1 cellular context compared by ENCODE assay signal in the genomic region with DNA sequence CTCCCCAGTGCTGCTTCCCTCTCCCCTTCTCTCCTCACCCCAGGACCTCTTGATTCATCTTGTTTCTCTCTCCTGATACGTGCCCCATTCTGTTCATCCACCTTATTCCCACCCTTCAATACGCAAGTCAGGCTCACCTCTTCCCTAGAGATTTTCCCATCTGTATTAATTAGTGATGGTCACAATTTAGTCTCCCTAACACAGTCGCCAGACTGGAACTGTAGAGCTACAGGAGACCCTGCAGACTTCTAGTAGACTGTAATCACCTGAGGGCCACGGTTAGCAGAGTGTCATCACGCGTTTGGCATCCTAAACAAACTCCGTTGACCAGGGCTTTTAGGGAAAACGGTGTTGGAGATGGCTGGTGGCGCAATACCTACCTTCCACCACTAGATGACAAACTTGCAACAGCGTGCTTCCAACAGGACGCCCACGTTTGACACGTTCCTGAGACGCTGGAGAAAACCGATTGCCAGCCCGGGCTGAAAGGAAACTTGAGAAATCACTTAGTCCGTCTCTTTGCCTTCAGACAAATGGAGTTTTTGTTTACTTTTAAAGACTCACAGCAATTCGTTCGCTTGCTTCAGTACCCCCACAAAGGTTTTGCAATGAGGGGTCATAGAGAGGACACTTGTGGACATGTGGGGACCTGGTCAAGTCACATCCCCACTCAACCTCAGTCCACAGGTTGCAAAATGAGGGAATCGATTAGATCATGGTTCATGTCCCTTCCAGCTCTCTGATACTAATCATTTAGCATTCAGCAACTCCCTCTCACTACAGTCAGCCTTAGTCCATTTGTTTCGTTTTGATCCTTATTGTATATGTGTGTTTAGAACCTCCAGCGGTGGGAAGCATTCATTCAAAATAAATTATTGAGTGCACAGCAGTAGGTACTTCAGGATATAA.
TF ChIP-seq lines count a peak whose summit lies in the region.

No MANE protein-coding gene starts in this region.

TF ChIP-seq in HepG2, 621 proteins besides CTCF, POLR2A, EP300 and RAD21 (continues in another document):
- TF ChIP-seq SKIL (CRISPR knock-in tag; IDR thresholded peaks at IDR 0.05; ENCODE audit: borderline replicate concordance) (no peak), IRF2 (CRISPR knock-in tag; IDR thresholded peaks at IDR 0.05) (peak; percentile 78; the same call in 1 of the 2 replicates), MLLT10 (CRISPR knock-in tag; IDR thresholded peaks at IDR 0.05) (no peak), MNT (IDR thresholded peaks at IDR 0.05) (no peak), SNAPC2 (CRISPR knock-in tag; IDR thresholded peaks at IDR 0.05) (no peak), KLF12 (CRISPR knock-in tag; IDR thresholded peaks at IDR 0.05; ENCODE audit: borderline replicate concordance) (no peak), ZNF224 (CRISPR knock-in tag; IDR thresholded peaks at IDR 0.05) (no peak), ZBTB4 (CRISPR knock-in tag; IDR thresholded peaks at IDR 0.05; ENCODE audit: borderline replicate concordance) (no peak), TBP (CRISPR knock-in tag; IDR thresholded peaks at IDR 0.05) (no peak), SRSF4 (IDR thresholded peaks at IDR 0.05; ENCODE audit: low read depth, low read length, poor library complexity, severe bottlenecking) (no peak), MZF1 (CRISPR knock-in tag; IDR thresholded peaks at IDR 0.05; ENCODE audit: borderline replicate concordance) (no peak), NR2F6 (IDR thresholded peaks at IDR 0.05) (0 out of 2 replicates have a peak, but pooled peaks have one; percentile 25), NR2F6 (CRISPR knock-in tag; IDR thresholded peaks at IDR 0.05) (peak; percentile 63), JDP2 (CRISPR knock-in tag; IDR thresholded peaks at IDR 0.05; ENCODE audit: borderline replicate concordance) (no peak), ZSCAN30 (CRISPR knock-in tag; IDR thresholded peaks at IDR 0.05) (no peak), ETV5 (CRISPR knock-in tag; IDR thresholded peaks at IDR 0.05; ENCODE audit: borderline replicate concordance) (no peak; the same call in 1 of the 2 replicates), FOXM1 (CRISPR knock-in tag; IDR thresholded peaks at IDR 0.05) (no peak), DR1 (CRISPR knock-in tag; IDR thresholded peaks at IDR 0.05) (no peak), ZFY (CRISPR knock-in tag; IDR thresholded peaks at IDR 0.05) (no peak), ZBTB20 (CRISPR knock-in tag; IDR thresholded peaks at IDR 0.05; ENCODE audit: borderline replicate concordance, low read depth) (no peak), ZNF691 (CRISPR knock-in tag; IDR thresholded peaks at IDR 0.05; ENCODE audit: borderline replicate concordance, low read depth) (peak; percentile 63; the same call in 1 of the 2 replicates), POGZ (CRISPR knock-in tag; IDR thresholded peaks at IDR 0.05) (no peak), MAZ (IDR thresholded peaks at IDR 0.05; ENCODE audit: borderline replicate concordance, low read depth, low read length) (no peak), MAZ (CRISPR knock-in tag; IDR thresholded peaks at IDR 0.05; ENCODE audit: low read depth) (0 out of 2 replicates have a peak, but pooled peaks have one; percentile 49), XRCC5 (optimal IDR thresholded peaks at IDR 0.05; ENCODE audit: low read length) (peak; percentile 91), ZNF121 (CRISPR knock-in tag; IDR thresholded peaks at IDR 0.05) (no peak), ZNF737 (CRISPR knock-in tag; IDR thresholded peaks at IDR 0.05; ENCODE audit: borderline replicate concordance) (no peak), ZNF772 (CRISPR knock-in tag; IDR thresholded peaks at IDR 0.05) (0 out of 2 replicates have a peak, but pooled peaks have one; percentile 22), ZNF550 (CRISPR knock-in tag; IDR thresholded peaks at IDR 0.05; ENCODE audit: borderline replicate concordance) (no peak), SETDB1 (CRISPR knock-in tag; IDR thresholded peaks at IDR 0.05; ENCODE audit: borderline replicate concordance) (no peak), SYNCRIP (IDR thresholded peaks at IDR 0.05; ENCODE audit: insufficient read depth, low read depth, low read length) (no peak), HIVEP1 (CRISPR knock-in tag; IDR thresholded peaks at IDR 0.05) (peak; percentile 81)
- TF ChIP-seq, protein P1, sequence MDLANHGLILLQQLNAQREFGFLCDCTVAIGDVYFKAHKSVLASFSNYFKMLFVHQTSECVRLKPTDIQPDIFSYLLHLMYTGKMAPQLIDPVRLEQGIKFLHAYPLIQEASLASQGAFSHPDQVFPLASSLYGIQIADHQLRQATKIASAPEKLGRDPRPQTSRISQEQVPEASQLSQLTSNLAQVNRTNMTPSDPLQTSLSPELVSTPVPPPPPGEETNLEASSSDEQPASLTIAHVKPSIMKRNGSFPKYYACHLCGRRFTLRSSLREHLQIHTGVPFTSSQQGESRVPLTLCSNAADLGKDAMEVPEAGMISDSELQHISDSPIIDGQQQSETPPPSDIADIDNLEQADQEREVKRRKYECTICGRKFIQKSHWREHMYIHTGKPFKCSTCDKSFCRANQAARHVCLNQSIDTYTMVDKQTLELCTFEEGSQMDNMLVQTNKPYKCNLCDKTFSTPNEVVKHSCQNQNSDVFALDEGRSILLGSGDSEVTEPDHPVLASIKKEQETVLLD (CRISPR knock-in tag; IDR thresholded peaks at IDR 0.05; ENCODE audit: low read depth), result no peak
- TF ChIP-seq, protein P2, sequence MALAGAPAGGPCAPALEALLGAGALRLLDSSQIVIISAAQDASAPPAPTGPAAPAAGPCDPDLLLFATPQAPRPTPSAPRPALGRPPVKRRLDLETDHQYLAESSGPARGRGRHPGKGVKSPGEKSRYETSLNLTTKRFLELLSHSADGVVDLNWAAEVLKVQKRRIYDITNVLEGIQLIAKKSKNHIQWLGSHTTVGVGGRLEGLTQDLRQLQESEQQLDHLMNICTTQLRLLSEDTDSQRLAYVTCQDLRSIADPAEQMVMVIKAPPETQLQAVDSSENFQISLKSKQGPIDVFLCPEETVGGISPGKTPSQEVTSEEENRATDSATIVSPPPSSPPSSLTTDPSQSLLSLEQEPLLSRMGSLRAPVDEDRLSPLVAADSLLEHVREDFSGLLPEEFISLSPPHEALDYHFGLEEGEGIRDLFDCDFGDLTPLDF (CRISPR knock-in tag; IDR thresholded peaks at IDR 0.05), result no peak
- TF ChIP-seq, protein P3, sequence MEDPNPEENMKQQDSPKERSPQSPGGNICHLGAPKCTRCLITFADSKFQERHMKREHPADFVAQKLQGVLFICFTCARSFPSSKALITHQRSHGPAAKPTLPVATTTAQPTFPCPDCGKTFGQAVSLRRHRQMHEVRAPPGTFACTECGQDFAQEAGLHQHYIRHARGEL (CRISPR knock-in tag; IDR thresholded peaks at IDR 0.05), result 0 out of 2 replicates have a peak, but pooled peaks have one; percentile 21
- TF ChIP-seq, protein P4, sequence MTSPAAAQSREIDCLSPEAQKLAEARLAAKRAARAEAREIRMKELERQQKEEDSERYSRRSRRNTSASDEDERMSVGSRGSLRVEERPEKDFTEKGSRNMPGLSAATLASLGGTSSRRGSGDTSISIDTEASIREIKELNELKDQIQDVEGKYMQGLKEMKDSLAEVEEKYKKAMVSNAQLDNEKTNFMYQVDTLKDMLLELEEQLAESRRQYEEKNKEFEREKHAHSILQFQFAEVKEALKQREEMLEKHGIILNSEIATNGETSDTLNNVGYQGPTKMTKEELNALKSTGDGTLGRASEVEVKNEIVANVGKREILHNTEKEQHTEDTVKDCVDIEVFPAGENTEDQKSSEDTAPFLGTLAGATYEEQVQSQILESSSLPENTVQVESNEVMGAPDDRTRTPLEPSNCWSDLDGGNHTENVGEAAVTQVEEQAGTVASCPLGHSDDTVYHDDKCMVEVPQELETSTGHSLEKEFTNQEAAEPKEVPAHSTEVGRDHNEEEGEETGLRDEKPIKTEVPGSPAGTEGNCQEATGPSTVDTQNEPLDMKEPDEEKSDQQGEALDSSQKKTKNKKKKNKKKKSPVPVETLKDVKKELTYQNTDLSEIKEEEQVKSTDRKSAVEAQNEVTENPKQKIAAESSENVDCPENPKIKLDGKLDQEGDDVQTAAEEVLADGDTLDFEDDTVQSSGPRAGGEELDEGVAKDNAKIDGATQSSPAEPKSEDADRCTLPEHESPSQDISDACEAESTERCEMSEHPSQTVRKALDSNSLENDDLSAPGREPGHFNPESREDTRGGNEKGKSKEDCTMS (CRISPR knock-in tag; conservative IDR thresholded peaks at IDR 0.05), result no peak
- TF ChIP-seq, protein P5, sequence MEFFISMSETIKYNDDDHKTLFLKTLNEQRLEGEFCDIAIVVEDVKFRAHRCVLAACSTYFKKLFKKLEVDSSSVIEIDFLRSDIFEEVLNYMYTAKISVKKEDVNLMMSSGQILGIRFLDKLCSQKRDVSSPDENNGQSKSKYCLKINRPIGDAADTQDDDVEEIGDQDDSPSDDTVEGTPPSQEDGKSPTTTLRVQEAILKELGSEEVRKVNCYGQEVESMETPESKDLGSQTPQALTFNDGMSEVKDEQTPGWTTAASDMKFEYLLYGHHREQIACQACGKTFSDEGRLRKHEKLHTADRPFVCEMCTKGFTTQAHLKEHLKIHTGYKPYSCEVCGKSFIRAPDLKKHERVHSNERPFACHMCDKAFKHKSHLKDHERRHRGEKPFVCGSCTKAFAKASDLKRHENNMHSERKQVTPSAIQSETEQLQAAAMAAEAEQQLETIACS (CRISPR knock-in tag; IDR thresholded peaks at IDR 0.05), result no peak
- TF ChIP-seq, protein P6, sequence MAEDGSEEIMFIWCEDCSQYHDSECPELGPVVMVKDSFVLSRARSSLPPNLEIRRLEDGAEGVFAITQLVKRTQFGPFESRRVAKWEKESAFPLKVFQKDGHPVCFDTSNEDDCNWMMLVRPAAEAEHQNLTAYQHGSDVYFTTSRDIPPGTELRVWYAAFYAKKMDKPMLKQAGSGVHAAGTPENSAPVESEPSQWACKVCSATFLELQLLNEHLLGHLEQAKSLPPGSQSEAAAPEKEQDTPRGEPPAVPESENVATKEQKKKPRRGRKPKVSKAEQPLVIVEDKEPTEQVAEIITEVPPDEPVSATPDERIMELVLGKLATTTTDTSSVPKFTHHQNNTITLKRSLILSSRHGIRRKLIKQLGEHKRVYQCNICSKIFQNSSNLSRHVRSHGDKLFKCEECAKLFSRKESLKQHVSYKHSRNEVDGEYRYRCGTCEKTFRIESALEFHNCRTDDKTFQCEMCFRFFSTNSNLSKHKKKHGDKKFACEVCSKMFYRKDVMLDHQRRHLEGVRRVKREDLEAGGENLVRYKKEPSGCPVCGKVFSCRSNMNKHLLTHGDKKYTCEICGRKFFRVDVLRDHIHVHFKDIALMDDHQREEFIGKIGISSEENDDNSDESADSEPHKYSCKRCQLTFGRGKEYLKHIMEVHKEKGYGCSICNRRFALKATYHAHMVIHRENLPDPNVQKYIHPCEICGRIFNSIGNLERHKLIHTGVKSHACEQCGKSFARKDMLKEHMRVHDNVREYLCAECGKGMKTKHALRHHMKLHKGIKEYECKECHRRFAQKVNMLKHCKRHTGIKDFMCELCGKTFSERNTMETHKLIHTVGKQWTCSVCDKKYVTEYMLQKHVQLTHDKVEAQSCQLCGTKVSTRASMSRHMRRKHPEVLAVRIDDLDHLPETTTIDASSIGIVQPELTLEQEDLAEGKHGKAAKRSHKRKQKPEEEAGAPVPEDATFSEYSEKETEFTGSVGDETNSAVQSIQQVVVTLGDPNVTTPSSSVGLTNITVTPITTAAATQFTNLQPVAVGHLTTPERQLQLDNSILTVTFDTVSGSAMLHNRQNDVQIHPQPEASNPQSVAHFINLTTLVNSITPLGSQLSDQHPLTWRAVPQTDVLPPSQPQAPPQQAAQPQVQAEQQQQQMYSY (CRISPR knock-in tag; IDR thresholded peaks at IDR 0.05), result no peak
